37 cellular contexts compared by ENCODE assay signal in genomic region chr19:34834513-34834912, GRCh38.
"Had no signal": no experiment of that assay in that cellular context is flagged by ENCODE, and none has a peak within 500 bp of the region (broad histone marks: within the 10 kb centered on the region; RNA-seq: fewer than 3 reads in every experiment).

No MANE protein-coding gene starts in this region.

- H3K27me3 ChIP-seq: body of pancreas, brain microvascular endothelial cell had no signal

- H3K27ac ChIP-seq: adrenal gland, body of pancreas, brain microvascular endothelial cell, breast epithelium, cardiac muscle cell had no signal

- H3K4me3 ChIP-seq: adrenal gland, body of pancreas, breast epithelium, cardiac muscle cell had no signal

- DNase-seq: activated B cell treated with CpG ODN at 0.5 μM for 24 hours; activated CD4-positive, alpha-beta memory T cell treated with anti-CD3 and anti-CD28 coated beads, Interleukin-2, amount 10 ng/mL, durations not matched to agents 7 days and 5 days; activated CD4-positive, alpha-beta T cell treated with anti-CD3 and anti-CD28 coated beads, Interleukin-2, amount 10 ng/mL, durations not matched to agents 7 days and 5 days; activated CD4-positive, alpha-beta T cell treated with anti-CD3 and anti-CD28 coated beads, Interleukin-2, amount 50 U/mL, for 48 hours; activated CD4-positive, CD25-positive, alpha-beta regulatory T cell treated with anti-CD3 and anti-CD28 coated beads, Interleukin-2, amount 50 U/mL, for 72 hours; activated CD8-positive, alpha-beta memory T cell treated with anti-CD3 and anti-CD28 coated beads for 24 hours; activated CD8-positive, alpha-beta memory T cell treated with anti-CD3 and anti-CD28 coated beads, Interleukin-2, amount 10 ng/mL, durations not matched to agents 7 days and 5 days; activated CD8-positive, alpha-beta memory T cell treated with anti-CD3 and anti-CD28 coated beads, Interleukin-2, amount 50 U/mL, for 48 hours; activated CD8-positive, alpha-beta T cell treated with anti-CD3 and anti-CD28 coated beads, Interleukin-2, amount 10 ng/mL, durations not matched to agents 7 days and 5 days; activated effector memory CD4-positive, alpha-beta T cell treated with Interleukin-2 at 50 U/mL for 16 hours; activated gamma-delta T cell treated with Interleukin-2 at 50 U/mL for 16 hours; activated naive CD4-positive, alpha-beta T cell; activated naive CD4-positive, alpha-beta T cell treated with anti-CD3 and anti-CD28 coated beads for 36 hours; activated naive CD4-positive, alpha-beta T cell treated with anti-CD3 and anti-CD28 coated beads, Interleukin-2, amount 50 U/mL, for 16 hours; activated naive CD8-positive, alpha-beta T cell treated with anti-CD3 and anti-CD28 coated beads for 36 hours; activated T-cell treated with anti-CD3 and anti-CD28 coated beads, Interleukin-2, amount 50 U/mL, for 24 hours; activated T-cell treated with anti-CD3 and anti-CD28 coated beads, Interleukin-2, amount 50 U/mL, for 48 hours; adrenal gland; amniotic stem cell; aorta; body of pancreas; brain microvascular endothelial cell; caudate nucleus; cerebellar nuclear complex; SW 1271; T-helper 1 cell; T-helper 2 cell; T-helper 9 cell had no signal

- FAIRE-seq: astrocyte, TTC549 had no signal

- H3K9me3 Mint-ChIP-seq: activated B cell treated with CpG ODN at 0.5 μM for 24 hours; activated CD4-positive, alpha-beta T cell treated with anti-CD3 and anti-CD28 coated beads, Interleukin-2, amount 10 ng/mL, durations not matched to agents 7 days and 5 days; activated naive CD4-positive, alpha-beta T cell treated with anti-CD3 and anti-CD28 coated beads for 36 hours; activated naive CD4-positive, alpha-beta T cell treated with anti-CD3 and anti-CD28 coated beads, Interleukin-2, amount 50 U/mL, for 72 hours; activated naive CD8-positive, alpha-beta T cell treated with anti-CD3 and anti-CD28 coated beads for 36 hours; activated T-cell treated with anti-CD3 and anti-CD28 coated beads, Interleukin-2, amount 50 U/mL, for 24 hours; activated T-helper 2 cell treated with anti-CD3 and anti-CD28 coated beads, Interferon-gamma antibody, Interleukin-2, Interleukin-4, amounts not matched to agents 10 μg/mL and 5 μg/mL and 100 μg/mL, durations not matched to agents 14 hours and 24 hours and 36 hours; central memory CD8-positive, alpha-beta T cell; T-helper 1 cell treated with Interleukin-12 subunit alpha and Interleukin-12 subunit beta and Interleukin-4 antibody, amounts not matched to agents 30 μg/mL and 1 μg/mL, for 36 hours; T-helper 2 cell treated with Interferon-gamma antibody and Interleukin-4, amounts not matched to agents 5 μg/mL and 100 μg/mL, for 36 hours had no signal

- H3K9me3 ChIP-seq: adrenal gland, body of pancreas, breast epithelium had no signal

- H3K4me3 Mint-ChIP-seq: activated B cell treated with CpG ODN at 0.5 μM for 24 hours; activated CD4-positive, alpha-beta memory T cell treated with anti-CD3 and anti-CD28 coated beads, Interleukin-2, amount 10 ng/mL, durations not matched to agents 7 days and 5 days; activated CD4-positive, alpha-beta T cell treated with anti-CD3 and anti-CD28 coated beads, Interleukin-2, amount 10 ng/mL, durations not matched to agents 7 days and 5 days; activated CD8-positive, alpha-beta memory T cell treated with anti-CD3 and anti-CD28 coated beads, Interleukin-2, amount 10 ng/mL, durations not matched to agents 7 days and 5 days; activated CD8-positive, alpha-beta T cell treated with anti-CD3 and anti-CD28 coated beads, Interleukin-2, amount 10 ng/mL, durations not matched to agents 7 days and 5 days; activated naive CD4-positive, alpha-beta T cell treated with anti-CD3 and anti-CD28 coated beads for 36 hours; activated naive CD8-positive, alpha-beta T cell treated with anti-CD3 and anti-CD28 coated beads for 36 hours; activated T-cell treated with anti-CD3 and anti-CD28 coated beads, Interleukin-2, amount 50 U/mL, for 24 hours; central memory CD8-positive, alpha-beta T cell; T-helper 1 cell treated with Interleukin-12 subunit alpha and Interleukin-12 subunit beta and Interleukin-4 antibody, amounts not matched to agents 30 μg/mL and 1 μg/mL, for 36 hours; T-helper 2 cell treated with Interferon-gamma antibody and Interleukin-4, amounts not matched to agents 5 μg/mL and 100 μg/mL, for 36 hours had no signal

- H3K27ac Mint-ChIP-seq: activated B cell treated with CpG ODN at 0.5 μM for 24 hours; activated CD4-positive, alpha-beta memory T cell treated with anti-CD3 and anti-CD28 coated beads, Interleukin-2, amount 10 ng/mL, durations not matched to agents 7 days and 5 days; activated CD4-positive, alpha-beta T cell treated with anti-CD3 and anti-CD28 coated beads, Interleukin-2, amount 10 ng/mL, durations not matched to agents 7 days and 5 days; activated CD8-positive, alpha-beta memory T cell treated with anti-CD3 and anti-CD28 coated beads, Interleukin-2, amount 10 ng/mL, durations not matched to agents 7 days and 5 days; activated CD8-positive, alpha-beta T cell treated with anti-CD3 and anti-CD28 coated beads, Interleukin-2, amount 10 ng/mL, durations not matched to agents 7 days and 5 days; activated naive CD4-positive, alpha-beta T cell treated with anti-CD3 and anti-CD28 coated beads for 36 hours; activated naive CD4-positive, alpha-beta T cell treated with anti-CD3 and anti-CD28 coated beads, Interleukin-2, amount 50 U/mL, for 72 hours; activated naive CD8-positive, alpha-beta T cell treated with anti-CD3 and anti-CD28 coated beads for 36 hours; activated T-cell treated with anti-CD3 and anti-CD28 coated beads, Interleukin-2, amount 50 U/mL, for 24 hours; activated T-helper 2 cell treated with anti-CD3 and anti-CD28 coated beads, Interferon-gamma antibody, Interleukin-2, Interleukin-4, amounts not matched to agents 10 μg/mL and 5 μg/mL and 100 μg/mL, durations not matched to agents 14 hours and 24 hours and 36 hours; T-helper 1 cell treated with Interleukin-12 subunit alpha and Interleukin-12 subunit beta and Interleukin-4 antibody, amounts not matched to agents 30 μg/mL and 1 μg/mL, for 36 hours; T-helper 2 cell treated with Interferon-gamma antibody and Interleukin-4, amounts not matched to agents 5 μg/mL and 100 μg/mL, for 36 hours had no signal

- H3K36me3 Mint-ChIP-seq: activated CD8-positive, alpha-beta memory T cell treated with anti-CD3 and anti-CD28 coated beads, Interleukin-2, amount 10 ng/mL, durations not matched to agents 7 days and 5 days; activated naive CD4-positive, alpha-beta T cell treated with anti-CD3 and anti-CD28 coated beads, Interleukin-2, amount 50 U/mL, for 72 hours; activated naive CD8-positive, alpha-beta T cell treated with anti-CD3 and anti-CD28 coated beads for 36 hours had no signal

- H3K4me1 Mint-ChIP-seq: activated CD4-positive, alpha-beta memory T cell treated with anti-CD3 and anti-CD28 coated beads, Interleukin-2, amount 10 ng/mL, durations not matched to agents 7 days and 5 days had no signal

- H3K36me3 ChIP-seq: adrenal gland, brain microvascular endothelial cell, breast epithelium, cardiac muscle cell had no signal

- H3K27me3 Mint-ChIP-seq: activated CD4-positive, alpha-beta memory T cell treated with anti-CD3 and anti-CD28 coated beads, Interleukin-2, amount 10 ng/mL, durations not matched to agents 7 days and 5 days; central memory CD8-positive, alpha-beta T cell had no signal
